ENCODE assay signal across 8 cellular contexts in genomic region chr19:16571689-16572331, GRCh38. TPM values are rescaled to one million over a fixed set of nuclear protein-coding genes. Genes with fewer than 3 reads are reported as not detected.
DNase-seq lines count a peak whose midpoint lies in the region; ATAC-seq and TF ChIP-seq lines count a peak whose summit lies in the region.

No MANE protein-coding gene starts in this region.

- no peak for TF ChIP-seq EP300 in Ishikawa (IDR thresholded peaks at IDR 0.05; ENCODE audit: borderline replicate concordance)

- peaks cover 56% of the 10 kb centered on the region for H3K4me1 Mint-ChIP-seq in activated naive CD4-positive, alpha-beta T cell treated with anti-CD3 and anti-CD28 coated beads, Interleukin-2, amount 50 U/mL, for 24 hours

- TF ChIP-seq RAD21 in Ishikawa (IDR thresholded peaks at IDR 0.05; ENCODE audit: low read depth) = no peak

- H3K27me3 Mint-ChIP-seq in activated naive CD4-positive, alpha-beta T cell treated with anti-CD3 and anti-CD28 coated beads, Interleukin-2, amount 50 U/mL, for 24 hours = no peaks in the 10 kb centered on the region

- peak; percentile 15 for ATAC-seq in GM21367 (IDR thresholded peaks at IDR 0.05; ENCODE audit: unreplicated experiment)

- peaks cover 3% of the 10 kb centered on the region for H3K36me3 Mint-ChIP-seq in activated naive CD4-positive, alpha-beta T cell treated with anti-CD3 and anti-CD28 coated beads, Interleukin-2, amount 50 U/mL, for 24 hours

- peak; percentile 32 for DNase-seq in stimulated activated CD4-positive, alpha-beta T cell treated with anti-CD3 and anti-CD28 coated beads, Interleukin-4, amount 100 ng/mL, for 1 hour
- DNase-seq in H4 (ENCODE audit: low spot score) = no peak
- DNase-seq in COLO668 (lab: John Stamatoyannopoulos, UW; ENCODE audit: unreplicated experiment) = no peak

- H3K9ac ChIP-seq in ES-I3 (ENCODE audit: low read depth, low read length) = peak overlapping the region; percentile 77

- peaks cover 9% of the 10 kb centered on the region for H3K36me3 ChIP-seq in ES-I3 (ENCODE audit: insufficient read depth, low read length)

- H3K27ac Mint-ChIP-seq in activated naive CD4-positive, alpha-beta T cell treated with anti-CD3 and anti-CD28 coated beads, Interleukin-2, amount 50 U/mL, for 24 hours = peak overlapping the region; percentile 41

- H3K9me3 Mint-ChIP-seq in activated naive CD4-positive, alpha-beta T cell treated with anti-CD3 and anti-CD28 coated beads, Interleukin-2, amount 50 U/mL, for 24 hours = no peaks in the 10 kb centered on the region

- no peaks in the 10 kb centered on the region for H3K9me3 ChIP-seq in ES-I3 (ENCODE audit: control insufficient read depth, insufficient read depth, low read length)

- H3K4me3 Mint-ChIP-seq in activated naive CD4-positive, alpha-beta T cell treated with anti-CD3 and anti-CD28 coated beads, Interleukin-2, amount 50 U/mL, for 24 hours = peak overlapping the region; percentile 88

- H3K4me1 ChIP-seq in ES-I3 (ENCODE audit: insufficient read depth, low read length) = peaks cover 14% of the 10 kb centered on the region

- H3K4me3 ChIP-seq in iPS-11a (ENCODE audit: low read depth, low read length) = peak overlapping the region; percentile 87

TF ChIP-seq in Ishikawa, 13 proteins besides CTCF, POLR2A, EP300 and RAD21:
- TF ChIP-seq CREB1 (IDR thresholded peaks at IDR 0.05; ENCODE audit: low read depth) (no peak; the same call in 1 of the 2 replicates), ZBTB7A (IDR thresholded peaks at IDR 0.05; ENCODE audit: low read depth) (0 out of 2 replicates have a peak, but pooled peaks have one; percentile 38), REST (IDR thresholded peaks at IDR 0.05; ENCODE audit: low read depth) (no peak), CEBPB (IDR thresholded peaks at IDR 0.05) (no peak), NFIC (IDR thresholded peaks at IDR 0.05) (no peak), TCF12 (IDR thresholded peaks at IDR 0.05; ENCODE audit: low read depth) (no peak)
TF ChIP-seq in Ishikawa: peak in this region for 1.

RNA-seq across cellular contexts. Expression of gene SLC35E1, which starts 0.4 kb away (rescaled TPM):
- 19.6 and 29.6 TPM in 2 replicates for total RNA-seq in H4 (2014; rRNA removed; shearing (Covaris generic))

RNA-seq across cellular contexts. Expression of gene CHERP, which starts 29.6 kb away (rescaled TPM):
- total RNA-seq in H4 (2014; rRNA removed; shearing (Covaris generic)) = 2.2 and 4.1 TPM in 2 replicates

RNA-seq across cellular contexts. Expression of gene MED26, which starts 56.2 kb away (rescaled TPM):
- total RNA-seq in H4 (2014; rRNA removed; shearing (Covaris generic)) = 4.2 and 4.8 TPM in 2 replicates
